In the genomic region with DNA sequence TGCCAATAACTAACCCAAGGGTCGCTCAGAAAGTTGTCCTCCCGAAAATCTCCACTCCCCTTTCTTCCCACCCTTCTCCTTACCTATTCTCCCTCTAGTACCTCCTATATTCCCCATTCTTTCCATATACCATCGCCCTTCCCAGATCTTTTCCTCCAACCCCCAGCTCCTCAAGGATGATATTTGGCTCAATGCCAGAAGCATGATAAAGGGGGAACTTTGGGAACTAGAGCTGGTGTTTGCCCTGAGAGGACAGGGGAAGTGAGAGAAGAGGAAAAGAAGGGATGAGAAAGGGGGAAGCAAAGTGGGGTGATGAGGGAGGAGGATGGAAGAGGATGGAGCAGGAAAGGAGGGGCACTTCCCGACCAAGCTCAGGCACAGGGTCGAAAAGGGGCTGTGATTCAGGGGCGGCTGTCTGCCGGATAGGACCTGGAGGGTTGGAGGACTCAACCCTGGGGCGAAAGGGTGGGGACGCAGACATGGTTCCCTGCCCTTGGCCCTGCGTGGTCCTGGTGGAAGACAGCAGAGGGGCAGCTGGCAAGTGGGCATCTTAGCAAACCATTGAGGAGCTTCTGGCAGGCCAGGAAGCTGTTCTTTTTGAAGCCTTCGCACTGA, we compare ENCODE assay signal across 40 cellular contexts. TPM values are rescaled to one million over a fixed set of nuclear protein-coding genes. Genes with fewer than 3 reads are reported as not detected.
"Had no signal": no experiment of that assay in that cellular context is flagged by ENCODE, and none has a peak within 500 bp of the region (broad histone marks: within the 10 kb centered on the region; RNA-seq: fewer than 3 reads in every experiment).

No MANE protein-coding gene starts in this region.

- DNase-seq: activated B cell treated with CpG ODN at 0.5 μM for 24 hours; activated CD4-positive, alpha-beta memory T cell treated with anti-CD3 and anti-CD28 coated beads for 36 hours; activated CD4-positive, alpha-beta T cell treated with anti-CD3 and anti-CD28 coated beads for 4 hours; activated CD4-positive, alpha-beta T cell treated with anti-CD3 and anti-CD28 coated beads, Interleukin-2, amount 50 U/mL, for 1 hour; activated CD4-positive, CD25-positive, alpha-beta regulatory T cell treated with anti-CD3 and anti-CD28 coated beads, Interleukin-2, amount 50 U/mL, for 72 hours; activated CD8-positive, alpha-beta memory T cell treated with anti-CD3 and anti-CD28 coated beads, Interleukin-2, amount 50 U/mL, for 4 hours; activated gamma-delta T cell treated with Interleukin-2 at 50 U/mL for 16 hours; activated naive CD4-positive, alpha-beta T cell treated with anti-CD3 and anti-CD28 coated beads, Interleukin-2, amount 10 ng/mL, durations not matched to agents 7 days and 5 days; activated naive CD8-positive, alpha-beta T cell treated with anti-CD3 and anti-CD28 coated beads, Interleukin-2, amount 50 U/mL, for 24 hours; activated T-cell treated with anti-CD3 and anti-CD28 coated beads for 4 hours; activated T-cell treated with anti-CD3 and anti-CD28 coated beads, Interleukin-2, amount 50 U/mL, for 4 hours; anterior cingulate cortex; brain microvascular endothelial cell; central memory CD4-positive, alpha-beta T cell; MM.1S; MV-4-11; NCI-H1092; NCI-H1436 treated with DMSO at 0.1 percent for 48 hours; NCI-H187; NCI-H2029 treated with DMSO at 0.1 percent for 48 hours; NCI-H2107; NCI-H226; NCI-H446 treated with DMSO at 0.1 percent for 48 hours; NCI-H524; NCI-H69; NK-92 treated with Interleukin-12 subunit alpha and Interleukin-12 subunit beta, amount 100 ng/mL, for 24 hours; PC-3; Peyer's patch; RPMI8226; SHP77 treated with DMSO at 0.1 percent for 48 hours; SK-N-SH had no signal

- H3K9ac ChIP-seq: KMS-11, SK-N-SH had no signal

- H3K4me3 Mint-ChIP-seq: activated B cell treated with CpG ODN at 0.5 μM for 24 hours; activated CD4-positive, alpha-beta memory T cell treated with anti-CD3 and anti-CD28 coated beads for 36 hours; activated naive CD4-positive, alpha-beta T cell treated with anti-CD3 and anti-CD28 coated beads, Interleukin-2, amount 10 ng/mL, durations not matched to agents 7 days and 5 days; activated naive CD8-positive, alpha-beta T cell; activated naive CD8-positive, alpha-beta T cell treated with anti-CD3 and anti-CD28 coated beads, Interleukin-2, amount 50 U/mL, for 24 hours; activated T-cell treated with anti-CD3 and anti-CD28 coated beads, Interleukin-2, amount 50 U/mL, for 4 hours; activated T-helper 1 cell treated with anti-CD3 and anti-CD28 coated beads, Interleukin-12 subunit alpha, Interleukin-12 subunit beta, Interleukin-2, Interleukin-4 antibody, amounts not matched to agents 30 ng/mL and 10 ng/mL and 1 ng/mL, durations not matched to agents 14 hours and 24 hours and 36 hours; T-helper 1 cell treated with Interleukin-12 subunit alpha and Interleukin-12 subunit beta and Interleukin-4 antibody, amounts not matched to agents 30 μg/mL and 1 μg/mL, for 36 hours; T-helper 2 cell treated with Interferon-gamma antibody and Interleukin-4, amounts not matched to agents 5 μg/mL and 100 μg/mL, for 36 hours had no signal

- H3K27me3 ChIP-seq: brain microvascular endothelial cell, Peyer's patch, SJSA1 had no signal

- H3K36me3 ChIP-seq: brain microvascular endothelial cell, Peyer's patch, SJSA1 had no signal

- H3K36me3 Mint-ChIP-seq: activated CD4-positive, alpha-beta memory T cell treated with anti-CD3 and anti-CD28 coated beads for 36 hours; activated naive CD4-positive, alpha-beta T cell treated with anti-CD3 and anti-CD28 coated beads, Interleukin-2, amount 10 ng/mL, durations not matched to agents 7 days and 5 days had no signal

- H3K9me3 Mint-ChIP-seq: activated B cell treated with CpG ODN at 0.5 μM for 24 hours; activated CD4-positive, alpha-beta memory T cell treated with anti-CD3 and anti-CD28 coated beads for 36 hours; activated naive CD4-positive, alpha-beta T cell treated with anti-CD3 and anti-CD28 coated beads, Interleukin-2, amount 10 ng/mL, durations not matched to agents 7 days and 5 days; activated naive CD8-positive, alpha-beta T cell treated with anti-CD3 and anti-CD28 coated beads, Interleukin-2, amount 50 U/mL, for 24 hours; activated T-cell treated with anti-CD3 and anti-CD28 coated beads, Interleukin-2, amount 50 U/mL, for 4 hours; activated T-helper 1 cell treated with anti-CD3 and anti-CD28 coated beads, Interleukin-12 subunit alpha, Interleukin-12 subunit beta, Interleukin-2, Interleukin-4 antibody, amounts not matched to agents 30 ng/mL and 10 ng/mL and 1 ng/mL, durations not matched to agents 14 hours and 24 hours and 36 hours; T-helper 1 cell treated with Interleukin-12 subunit alpha and Interleukin-12 subunit beta and Interleukin-4 antibody, amounts not matched to agents 30 μg/mL and 1 μg/mL, for 36 hours; T-helper 2 cell treated with Interferon-gamma antibody and Interleukin-4, amounts not matched to agents 5 μg/mL and 100 μg/mL, for 36 hours had no signal

- H3K4me1 Mint-ChIP-seq: activated B cell treated with CpG ODN at 0.5 μM for 24 hours; activated naive CD4-positive, alpha-beta T cell treated with anti-CD3 and anti-CD28 coated beads, Interleukin-2, amount 10 ng/mL, durations not matched to agents 7 days and 5 days; activated naive CD8-positive, alpha-beta T cell treated with anti-CD3 and anti-CD28 coated beads, Interleukin-2, amount 50 U/mL, for 24 hours had no signal

- ATAC-seq: activated naive CD8-positive, alpha-beta T cell treated with anti-CD3 and anti-CD28 coated beads, Interleukin-2, amount 50 U/mL, for 24 hours; activated T-cell treated with anti-CD3 and anti-CD28 coated beads, Interleukin-2, amount 50 U/mL, for 4 hours; PC-3 had no signal

- H3K9me3 ChIP-seq: Peyer's patch, SJSA1, SK-N-SH had no signal

- H3K27ac ChIP-seq: brain microvascular endothelial cell, KMS-11, Peyer's patch, SJSA1 had no signal

- FAIRE-seq: TTC549 had no signal

- H3K4me3 ChIP-seq: Peyer's patch, SJSA1 had no signal

- H3K27ac Mint-ChIP-seq: activated B cell treated with CpG ODN at 0.5 μM for 24 hours; activated CD4-positive, alpha-beta memory T cell treated with anti-CD3 and anti-CD28 coated beads for 36 hours; activated naive CD4-positive, alpha-beta T cell treated with anti-CD3 and anti-CD28 coated beads, Interleukin-2, amount 10 ng/mL, durations not matched to agents 7 days and 5 days; activated naive CD8-positive, alpha-beta T cell; activated naive CD8-positive, alpha-beta T cell treated with anti-CD3 and anti-CD28 coated beads, Interleukin-2, amount 50 U/mL, for 24 hours; activated T-helper 1 cell treated with anti-CD3 and anti-CD28 coated beads, Interleukin-12 subunit alpha, Interleukin-12 subunit beta, Interleukin-2, Interleukin-4 antibody, amounts not matched to agents 30 ng/mL and 10 ng/mL and 1 ng/mL, durations not matched to agents 14 hours and 24 hours and 36 hours; T-helper 1 cell treated with Interleukin-12 subunit alpha and Interleukin-12 subunit beta and Interleukin-4 antibody, amounts not matched to agents 30 μg/mL and 1 μg/mL, for 36 hours; T-helper 2 cell treated with Interferon-gamma antibody and Interleukin-4, amounts not matched to agents 5 μg/mL and 100 μg/mL, for 36 hours had no signal

- H3K4me2 ChIP-seq: KMS-11, SK-N-SH had no signal

- H3K4me1 ChIP-seq: Peyer's patch, SJSA1 had no signal

RNA-seq across cellular contexts. Expression of a gene that starts 1.8 kb away (rescaled TPM):
- total RNA-seq: activated B cell treated with CpG ODN at 0.5 μM for 24 hours; activated CD4-positive, alpha-beta memory T cell treated with anti-CD3 and anti-CD28 coated beads for 36 hours; activated T-cell treated with anti-CD3 and anti-CD28 coated beads, Interleukin-2, amount 50 U/mL, for 4 hours; activated T-helper 1 cell treated with anti-CD3 and anti-CD28 coated beads, Interleukin-12 subunit alpha, Interleukin-12 subunit beta, Interleukin-2, Interleukin-4 antibody, amounts not matched to agents 30 ng/mL and 10 ng/mL and 1 ng/mL, durations not matched to agents 14 hours and 24 hours and 36 hours; PC-3; SJSA1 had no signal
- polyA plus RNA-seq: SK-N-SH had no signal

RNA-seq across cellular contexts. Expression of a gene that starts 59.3 kb away (rescaled TPM):
- total RNA-seq: activated B cell treated with CpG ODN at 0.5 μM for 24 hours; activated CD4-positive, alpha-beta memory T cell treated with anti-CD3 and anti-CD28 coated beads for 36 hours; activated T-cell treated with anti-CD3 and anti-CD28 coated beads, Interleukin-2, amount 50 U/mL, for 4 hours; activated T-helper 1 cell treated with anti-CD3 and anti-CD28 coated beads, Interleukin-12 subunit alpha, Interleukin-12 subunit beta, Interleukin-2, Interleukin-4 antibody, amounts not matched to agents 30 ng/mL and 10 ng/mL and 1 ng/mL, durations not matched to agents 14 hours and 24 hours and 36 hours; cerebellum; LHCN-M2; PC-3; SJSA1 had no signal
- polyA plus RNA-seq: SK-N-SH had no signal
